Comparison of ENCODE assay signal across 37 cellular contexts in genomic region chr5:168285696-168286095, GRCh38.
"Had no signal": no experiment of that assay in that cellular context is flagged by ENCODE, and none has a peak within 500 bp of the region (broad histone marks: within the 10 kb centered on the region; RNA-seq: fewer than 3 reads in every experiment).

No MANE protein-coding gene starts in this region.

- H3K27ac Mint-ChIP-seq: activated B cell treated with CpG ODN at 0.5 μM for 24 hours; activated CD4-positive, alpha-beta memory T cell treated with anti-CD3 and anti-CD28 coated beads for 36 hours; activated CD4-positive, alpha-beta T cell treated with anti-CD3 and anti-CD28 coated beads, Interleukin-2, amount 10 ng/mL, durations not matched to agents 24 days and 14 days; activated CD8-positive, alpha-beta T cell treated with anti-CD3 and anti-CD28 coated beads for 36 hours; activated naive CD4-positive, alpha-beta T cell treated with anti-CD3 and anti-CD28 coated beads for 36 hours; activated naive CD4-positive, alpha-beta T cell treated with anti-CD3 and anti-CD28 coated beads, Interleukin-2, amount 50 U/mL, for 72 hours; activated naive CD8-positive, alpha-beta T cell treated with anti-CD3 and anti-CD28 coated beads for 36 hours; activated T-cell treated with anti-CD3 and anti-CD28 coated beads, Interleukin-2, amount 50 U/mL, for 72 hours; activated T-helper 1 cell treated with anti-CD3 and anti-CD28 coated beads, Interleukin-12 subunit alpha, Interleukin-12 subunit beta, Interleukin-2, Interleukin-4 antibody, amounts not matched to agents 30 ng/mL and 10 ng/mL and 1 ng/mL, durations not matched to agents 14 hours and 24 hours and 36 hours; activated T-helper 17 cell treated with anti-CD3 and anti-CD28 coated beads, Interleukin-2, amount 50 U/mL, for 72 hours; T-helper 1 cell treated with Interleukin-12 subunit alpha and Interleukin-12 subunit beta and Interleukin-4 antibody, amounts not matched to agents 30 μg/mL and 1 μg/mL, for 36 hours; T-helper 2 cell treated with Interferon-gamma antibody and Interleukin-4, amounts not matched to agents 5 μg/mL and 100 μg/mL, for 36 hours had no signal

- H3K27me3 ChIP-seq: body of pancreas, brain microvascular endothelial cell, breast epithelium had no signal

- H3K4me1 ChIP-seq: adrenal gland, breast epithelium had no signal

- FAIRE-seq: astrocyte, TTC549 had no signal

- H3K36me3 Mint-ChIP-seq: activated CD4-positive, alpha-beta memory T cell treated with anti-CD3 and anti-CD28 coated beads for 36 hours; activated naive CD8-positive, alpha-beta T cell treated with anti-CD3 and anti-CD28 coated beads for 36 hours had no signal

- H3K36me3 ChIP-seq: adrenal gland, brain microvascular endothelial cell, breast epithelium had no signal

- H3K4me3 ChIP-seq: adrenal gland, body of pancreas, breast epithelium had no signal

- ATAC-seq: activated CD8-positive, alpha-beta T cell treated with anti-CD3 and anti-CD28 coated beads for 36 hours; body of pancreas had no signal

- H3K4me3 Mint-ChIP-seq: activated B cell treated with CpG ODN at 0.5 μM for 24 hours; activated CD4-positive, alpha-beta memory T cell treated with anti-CD3 and anti-CD28 coated beads for 36 hours; activated CD4-positive, alpha-beta T cell treated with anti-CD3 and anti-CD28 coated beads, Interleukin-2, amount 10 ng/mL, durations not matched to agents 24 days and 14 days; activated CD8-positive, alpha-beta T cell treated with anti-CD3 and anti-CD28 coated beads for 36 hours; activated naive CD4-positive, alpha-beta T cell treated with anti-CD3 and anti-CD28 coated beads for 36 hours; activated naive CD8-positive, alpha-beta T cell treated with anti-CD3 and anti-CD28 coated beads for 36 hours; activated T-cell treated with anti-CD3 and anti-CD28 coated beads, Interleukin-2, amount 50 U/mL, for 4 hours; activated T-cell treated with anti-CD3 and anti-CD28 coated beads, Interleukin-2, amount 50 U/mL, for 72 hours; activated T-helper 1 cell treated with anti-CD3 and anti-CD28 coated beads, Interleukin-12 subunit alpha, Interleukin-12 subunit beta, Interleukin-2, Interleukin-4 antibody, amounts not matched to agents 30 ng/mL and 10 ng/mL and 1 ng/mL, durations not matched to agents 14 hours and 24 hours and 36 hours; activated T-helper 17 cell treated with anti-CD3 and anti-CD28 coated beads, Interleukin-2, amount 50 U/mL, for 72 hours; T-helper 1 cell treated with Interleukin-12 subunit alpha and Interleukin-12 subunit beta and Interleukin-4 antibody, amounts not matched to agents 30 μg/mL and 1 μg/mL, for 36 hours; T-helper 2 cell treated with Interferon-gamma antibody and Interleukin-4, amounts not matched to agents 5 μg/mL and 100 μg/mL, for 36 hours had no signal

- H3K27ac ChIP-seq: adrenal gland, body of pancreas, brain microvascular endothelial cell, breast epithelium, VCaP had no signal

- DNase-seq: activated B cell treated with CpG ODN at 0.5 μM for 24 hours; activated CD4-positive, alpha-beta T cell treated with anti-CD3 and anti-CD28 coated beads for 4 hours; activated CD4-positive, alpha-beta T cell treated with anti-CD3 and anti-CD28 coated beads, Interleukin-2, amount 10 ng/mL, durations not matched to agents 24 days and 14 days; activated CD4-positive, alpha-beta T cell treated with anti-CD3 and anti-CD28 coated beads, Interleukin-2, amount 50 U/mL, for 1 hour; activated CD4-positive, alpha-beta T cell treated with anti-CD3 and anti-CD28 coated beads, Interleukin-2, amount 50 U/mL, for 4 hours; activated CD4-positive, CD25-positive, alpha-beta regulatory T cell treated with anti-CD3 and anti-CD28 coated beads, Interleukin-2, amount 50 U/mL, for 72 hours; activated CD8-positive, alpha-beta memory T cell treated with anti-CD3 and anti-CD28 coated beads, Interleukin-2, amount 50 U/mL, for 4 hours; activated CD8-positive, alpha-beta T cell treated with anti-CD3 and anti-CD28 coated beads for 36 hours; activated effector memory CD4-positive, alpha-beta T cell treated with anti-CD3 and anti-CD28 coated beads, Interleukin-2, amount 50 U/mL, for 16 hours; activated gamma-delta T cell treated with Interleukin-2 at 50 U/mL for 16 hours; activated naive CD4-positive, alpha-beta T cell; activated naive CD4-positive, alpha-beta T cell treated with anti-CD3 and anti-CD28 coated beads for 36 hours; activated naive CD4-positive, alpha-beta T cell treated with anti-CD3 and anti-CD28 coated beads, Interleukin-2, amount 50 U/mL, for 16 hours; activated naive CD8-positive, alpha-beta T cell treated with anti-CD3 and anti-CD28 coated beads for 36 hours; activated T-cell treated with anti-CD3 and anti-CD28 coated beads for 4 hours; activated T-cell treated with anti-CD3 and anti-CD28 coated beads, Interleukin-2, amount 50 U/mL, for 1 hour; activated T-cell treated with anti-CD3 and anti-CD28 coated beads, Interleukin-2, amount 50 U/mL, for 4 hours; activated T-cell treated with anti-CD3 and anti-CD28 coated beads, Interleukin-2, amount 50 U/mL, for 72 hours; adrenal gland; amniotic stem cell; aorta; body of pancreas; brain microvascular endothelial cell; central memory CD4-positive, alpha-beta T cell; T-helper 1 cell; T-helper 2 cell; T-helper 9 cell had no signal

- H3K9me3 ChIP-seq: adrenal gland, body of pancreas had no signal
